Comparison of ENCODE assay signal across 35 cellular contexts in genomic region chr6:2192971-2193370, GRCh38.
"Had no signal": no experiment of that assay in that cellular context is flagged by ENCODE, and none has a peak within 500 bp of the region (broad histone marks: within the 10 kb centered on the region; RNA-seq: fewer than 3 reads in every experiment).

No MANE protein-coding gene starts in this region.

- H3K4me3 Mint-ChIP-seq: activated CD4-positive, alpha-beta memory T cell treated with anti-CD3 and anti-CD28 coated beads, Interleukin-2, amount 10 ng/mL, durations not matched to agents 7 days and 5 days; activated CD4-positive, alpha-beta T cell treated with anti-CD3 and anti-CD28 coated beads for 36 hours; activated CD4-positive, alpha-beta T cell treated with anti-CD3 and anti-CD28 coated beads, Interleukin-2, amount 10 ng/mL, durations not matched to agents 7 days and 5 days; activated naive CD4-positive, alpha-beta T cell treated with anti-CD3 and anti-CD28 coated beads, Interleukin-2, amount 10 ng/mL, durations not matched to agents 7 days and 5 days; activated naive CD4-positive, alpha-beta T cell treated with anti-CD3 and anti-CD28 coated beads, Interleukin-2, amount 50 U/mL, for 24 hours; activated naive CD8-positive, alpha-beta T cell; activated naive CD8-positive, alpha-beta T cell treated with anti-CD3 and anti-CD28 coated beads, Interleukin-2, amount 10 ng/mL, durations not matched to agents 7 days and 5 days; activated naive CD8-positive, alpha-beta T cell treated with anti-CD3 and anti-CD28 coated beads, Interleukin-2, amount 50 U/mL, for 24 hours; activated T-cell treated with anti-CD3 and anti-CD28 coated beads, Interleukin-2, amount 50 U/mL, for 24 hours; brain; central memory CD8-positive, alpha-beta T cell; T-helper 1 cell treated with Interleukin-12 subunit alpha and Interleukin-12 subunit beta and Interleukin-4 antibody, amounts not matched to agents 30 μg/mL and 1 μg/mL, for 36 hours; T-helper 2 cell treated with Interferon-gamma antibody and Interleukin-4, amounts not matched to agents 5 μg/mL and 100 μg/mL, for 36 hours; WTC11 had no signal

- H3K36me3 ChIP-seq: ascending aorta, cardiac muscle cell, WERI-Rb-1 had no signal

- H3K27ac ChIP-seq: ascending aorta, cardiac muscle cell, WERI-Rb-1 had no signal

- H3K27me3 ChIP-seq: ascending aorta, cardiac muscle cell had no signal

- H3K9me3 Mint-ChIP-seq: activated CD4-positive, alpha-beta memory T cell treated with anti-CD3 and anti-CD28 coated beads, Interleukin-2, amount 10 ng/mL, durations not matched to agents 7 days and 5 days; activated naive CD4-positive, alpha-beta T cell treated with anti-CD3 and anti-CD28 coated beads, Interleukin-2, amount 10 ng/mL, durations not matched to agents 7 days and 5 days; activated naive CD4-positive, alpha-beta T cell treated with anti-CD3 and anti-CD28 coated beads, Interleukin-2, amount 50 U/mL, for 24 hours; activated naive CD8-positive, alpha-beta T cell treated with anti-CD3 and anti-CD28 coated beads, Interleukin-2, amount 10 ng/mL, durations not matched to agents 7 days and 5 days; activated naive CD8-positive, alpha-beta T cell treated with anti-CD3 and anti-CD28 coated beads, Interleukin-2, amount 50 U/mL, for 24 hours; activated T-cell treated with anti-CD3 and anti-CD28 coated beads, Interleukin-2, amount 50 U/mL, for 24 hours; activated T-helper 2 cell treated with anti-CD3 and anti-CD28 coated beads, Interferon-gamma antibody, Interleukin-2, Interleukin-4, amounts not matched to agents 10 μg/mL and 5 μg/mL and 100 μg/mL, durations not matched to agents 14 hours and 24 hours and 36 hours; brain; central memory CD8-positive, alpha-beta T cell; T-helper 1 cell treated with Interleukin-12 subunit alpha and Interleukin-12 subunit beta and Interleukin-4 antibody, amounts not matched to agents 30 μg/mL and 1 μg/mL, for 36 hours; T-helper 2 cell treated with Interferon-gamma antibody and Interleukin-4, amounts not matched to agents 5 μg/mL and 100 μg/mL, for 36 hours; WTC11 had no signal

- ATAC-seq: activated CD4-positive, alpha-beta T cell treated with anti-CD3 and anti-CD28 coated beads for 36 hours; activated CD4-positive, CD25-positive, alpha-beta regulatory T cell treated with anti-CD3 and anti-CD28 coated beads, Interleukin-2, amount 50 U/mL, for 24 hours; activated naive CD8-positive, alpha-beta T cell treated with anti-CD3 and anti-CD28 coated beads, Interleukin-2, amount 50 U/mL, for 24 hours; WTC11 had no signal

- H3K4me1 Mint-ChIP-seq: activated CD4-positive, alpha-beta memory T cell treated with anti-CD3 and anti-CD28 coated beads, Interleukin-2, amount 10 ng/mL, durations not matched to agents 7 days and 5 days; activated CD4-positive, alpha-beta T cell treated with anti-CD3 and anti-CD28 coated beads for 36 hours; activated CD4-positive, alpha-beta T cell treated with anti-CD3 and anti-CD28 coated beads, Interleukin-2, amount 10 ng/mL, durations not matched to agents 7 days and 5 days; activated naive CD4-positive, alpha-beta T cell treated with anti-CD3 and anti-CD28 coated beads, Interleukin-2, amount 10 ng/mL, durations not matched to agents 7 days and 5 days had no signal

- H3K36me3 Mint-ChIP-seq: brain, WTC11 had no signal

- DNase-seq: activated CD4-positive, alpha-beta memory T cell treated with anti-CD3 and anti-CD28 coated beads, Interleukin-2, amount 10 ng/mL, durations not matched to agents 7 days and 5 days; activated CD4-positive, alpha-beta T cell treated with anti-CD3 and anti-CD28 coated beads for 1 hour; activated CD4-positive, alpha-beta T cell treated with anti-CD3 and anti-CD28 coated beads for 36 hours; activated CD4-positive, alpha-beta T cell treated with anti-CD3 and anti-CD28 coated beads for 48 hours; activated CD4-positive, alpha-beta T cell treated with anti-CD3 and anti-CD28 coated beads, Interleukin-2, amount 10 ng/mL, durations not matched to agents 7 days and 5 days; activated CD4-positive, alpha-beta T cell treated with anti-CD3 and anti-CD28 coated beads, Interleukin-2, amount 50 U/mL, for 48 hours; activated CD4-positive, CD25-positive, alpha-beta regulatory T cell; activated CD8-positive, alpha-beta memory T cell treated with anti-CD3 and anti-CD28 coated beads, Interleukin-2, amount 50 U/mL, for 4 hours; activated effector memory CD4-positive, alpha-beta T cell treated with Interleukin-2 at 50 U/mL for 16 hours; activated gamma-delta T cell; activated naive CD4-positive, alpha-beta T cell treated with anti-CD3 and anti-CD28 coated beads, Interleukin-2, amount 10 ng/mL, durations not matched to agents 7 days and 5 days; activated naive CD4-positive, alpha-beta T cell treated with Interleukin-2 at 50 U/mL for 16 hours; activated naive CD8-positive, alpha-beta T cell treated with anti-CD3 and anti-CD28 coated beads, Interleukin-2, amount 10 ng/mL, durations not matched to agents 7 days and 5 days; activated naive CD8-positive, alpha-beta T cell treated with anti-CD3 and anti-CD28 coated beads, Interleukin-2, amount 50 U/mL, for 24 hours; activated T-cell treated with anti-CD3 and anti-CD28 coated beads, Interleukin-2, amount 50 U/mL, for 24 hours; activated T-cell treated with anti-CD3 and anti-CD28 coated beads, Interleukin-2, amount 50 U/mL, for 48 hours; amygdala; anterior cingulate cortex; caudate nucleus; cerebellar nuclear complex; T-helper 1 cell; T-helper 2 cell; T-helper 9 cell; WERI-Rb-1 had no signal

- H3K27me3 Mint-ChIP-seq: activated naive CD4-positive, alpha-beta T cell treated with anti-CD3 and anti-CD28 coated beads, Interleukin-2, amount 50 U/mL, for 24 hours; activated naive CD8-positive, alpha-beta T cell; activated naive CD8-positive, alpha-beta T cell treated with anti-CD3 and anti-CD28 coated beads, Interleukin-2, amount 10 ng/mL, durations not matched to agents 7 days and 5 days; activated naive CD8-positive, alpha-beta T cell treated with anti-CD3 and anti-CD28 coated beads, Interleukin-2, amount 50 U/mL, for 24 hours; central memory CD8-positive, alpha-beta T cell had no signal

- H3K9me3 ChIP-seq: ascending aorta had no signal

- H3K4me3 ChIP-seq: ascending aorta, cardiac muscle cell had no signal

- H3K27ac Mint-ChIP-seq: activated CD4-positive, alpha-beta memory T cell treated with anti-CD3 and anti-CD28 coated beads, Interleukin-2, amount 10 ng/mL, durations not matched to agents 7 days and 5 days; activated CD4-positive, alpha-beta T cell treated with anti-CD3 and anti-CD28 coated beads for 36 hours; activated CD4-positive, alpha-beta T cell treated with anti-CD3 and anti-CD28 coated beads, Interleukin-2, amount 10 ng/mL, durations not matched to agents 7 days and 5 days; activated naive CD4-positive, alpha-beta T cell treated with anti-CD3 and anti-CD28 coated beads, Interleukin-2, amount 10 ng/mL, durations not matched to agents 7 days and 5 days; activated naive CD4-positive, alpha-beta T cell treated with anti-CD3 and anti-CD28 coated beads, Interleukin-2, amount 50 U/mL, for 24 hours; activated naive CD8-positive, alpha-beta T cell; activated naive CD8-positive, alpha-beta T cell treated with anti-CD3 and anti-CD28 coated beads, Interleukin-2, amount 10 ng/mL, durations not matched to agents 7 days and 5 days; activated naive CD8-positive, alpha-beta T cell treated with anti-CD3 and anti-CD28 coated beads, Interleukin-2, amount 50 U/mL, for 24 hours; activated T-cell treated with anti-CD3 and anti-CD28 coated beads, Interleukin-2, amount 50 U/mL, for 24 hours; activated T-helper 2 cell treated with anti-CD3 and anti-CD28 coated beads, Interferon-gamma antibody, Interleukin-2, Interleukin-4, amounts not matched to agents 10 μg/mL and 5 μg/mL and 100 μg/mL, durations not matched to agents 14 hours and 24 hours and 36 hours; brain; T-helper 1 cell treated with Interleukin-12 subunit alpha and Interleukin-12 subunit beta and Interleukin-4 antibody, amounts not matched to agents 30 μg/mL and 1 μg/mL, for 36 hours; T-helper 2 cell treated with Interferon-gamma antibody and Interleukin-4, amounts not matched to agents 5 μg/mL and 100 μg/mL, for 36 hours; WTC11 had no signal
